8 cellular contexts compared by ENCODE assay signal in the genomic region with DNA sequence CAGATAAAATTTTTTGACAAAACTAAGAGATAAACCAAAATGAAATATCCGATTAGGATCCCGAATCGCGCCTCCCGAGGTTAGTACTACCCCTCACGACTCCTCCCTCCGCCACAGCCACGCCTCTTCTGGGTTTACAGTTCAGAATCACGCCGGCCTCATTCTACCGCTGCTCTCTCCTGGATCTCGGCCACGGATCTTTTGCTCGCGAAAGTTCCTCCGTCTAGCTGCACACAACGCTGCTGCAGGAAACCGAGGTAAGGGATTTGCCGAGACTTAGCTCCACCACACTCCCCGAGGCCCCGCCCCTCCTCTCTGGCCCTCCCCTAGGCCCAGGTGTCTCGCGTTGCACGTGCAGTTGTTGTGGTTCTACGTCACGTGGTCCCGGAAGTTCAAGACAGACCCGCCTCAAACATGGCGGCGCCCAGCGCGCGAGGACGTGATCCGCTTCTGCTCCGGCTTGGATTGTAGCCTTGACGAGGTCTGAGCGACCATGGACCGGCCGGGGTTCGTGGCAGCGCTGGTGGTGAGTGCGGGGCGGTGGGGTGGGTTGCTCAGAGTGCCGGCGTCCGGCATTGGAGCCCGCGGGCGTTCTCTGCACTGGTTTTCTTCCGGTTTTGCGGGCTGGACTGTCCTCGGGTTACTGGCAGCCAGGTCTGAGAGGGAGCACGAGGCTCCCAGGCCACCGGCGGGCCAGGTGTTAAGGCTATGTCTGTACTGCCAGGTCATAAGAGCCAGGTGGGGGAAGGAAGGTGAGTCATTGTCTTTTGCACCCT. TPM values are rescaled to one million over a fixed set of nuclear protein-coding genes. Genes with fewer than 3 reads are reported as not detected.
DNase-seq lines count a peak whose midpoint lies in the region; ATAC-seq and TF ChIP-seq lines count a peak whose summit lies in the region.

A gene with protein sequence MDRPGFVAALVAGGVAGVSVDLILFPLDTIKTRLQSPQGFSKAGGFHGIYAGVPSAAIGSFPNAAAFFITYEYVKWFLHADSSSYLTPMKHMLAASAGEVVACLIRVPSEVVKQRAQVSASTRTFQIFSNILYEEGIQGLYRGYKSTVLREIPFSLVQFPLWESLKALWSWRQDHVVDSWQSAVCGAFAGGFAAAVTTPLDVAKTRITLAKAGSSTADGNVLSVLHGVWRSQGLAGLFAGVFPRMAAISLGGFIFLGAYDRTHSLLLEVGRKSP (plus strand): TSS at position 400 of the 776 bp plus-strand sequence. CDS start 94 bp downstream, at position 494.

- DNase-seq in AML-193 (lab: John Stamatoyannopoulos, UW) (peak; percentile 92 to 93), NCI-H510A treated with DMSO at 0.1 percent for 48 hours (lab: John Stamatoyannopoulos, UW) (peak; percentile 75), chondrocyte (ENCODE audit: low spot score) (peak; percentile 98), kidney epithelial cell (ENCODE audit: low read depth) (peak; percentile 89)
- DNase-seq in activated CD4-positive, alpha-beta T cell treated with anti-CD3 and anti-CD28 coated beads for 24 hours (ENCODE audit: low read depth in 2 of 2), result peak; percentile 91 to 94
- peak; percentile 94 to 96 for DNase-seq in stimulated activated CD4-positive, alpha-beta T cell treated with anti-CD3 and anti-CD28 coated beads, Interleukin-15, amount 100 ng/mL, for 48 hours (ENCODE audit: low read depth in 2 of 2)

- H3K27me3 ChIP-seq in kidney epithelial cell (ENCODE audit: control insufficient read depth, insufficient read depth, low read length), result no peaks in the 10 kb centered on the region

- peak within 1 kb of the TSS; percentile 98 for H3K27ac Mint-ChIP-seq in chondrocyte (ENCODE audit: unreplicated experiment)

- peaks cover 16% of the 10 kb centered on the region for H3K4me1 Mint-ChIP-seq in chondrocyte (ENCODE audit: low read depth)

- H3K27me3 Mint-ChIP-seq in chondrocyte (ENCODE audit: low read depth), result no peaks in the 10 kb centered on the region

- peaks cover 1% of the 10 kb centered on the region for H3K36me3 Mint-ChIP-seq in chondrocyte (ENCODE audit: low read depth)

- H3K4me3 Mint-ChIP-seq in chondrocyte (ENCODE audit: unreplicated experiment), result peak within 1 kb of the TSS; percentile 95

- no peaks in the 10 kb centered on the region for H3K9me3 Mint-ChIP-seq in chondrocyte (ENCODE audit: low read depth)

- peak within 1 kb of the TSS; percentile 85 for H3K4me3 ChIP-seq in kidney epithelial cell (ENCODE audit: low read depth, low read length)

- peak; percentile 99 for ATAC-seq in HG03439 (IDR thresholded peaks at IDR 0.05; ENCODE audit: unreplicated experiment)

- no peaks in the 10 kb centered on the region for H3K36me3 ChIP-seq in kidney epithelial cell (ENCODE audit: control insufficient read depth, insufficient read depth, low read length)

- TF ChIP-seq CTCF in chondrocyte (IDR thresholded peaks at IDR 0.05) (no peak), kidney epithelial cell (IDR thresholded peaks at IDR 0.05; ENCODE audit: insufficient read depth, low read length, poor library complexity, severe bottlenecking) (no peak)

- peak; percentile 84 for TF ChIP-seq POLR2A in GM19193 (IDR thresholded peaks at IDR 0.05; ENCODE audit: extremely low read depth, insufficient read depth, insufficient read length)

RNA-seq across cellular contexts. Expression of the gene that starts here (rescaled TPM):
- total RNA-seq in chondrocyte (11.2 to 13.8 TPM (median 13.1 TPM) in 3 replicates), kidney epithelial cell (26.5 and 41.2 TPM in 2 replicates)

Comparison
In these comparisons a context has a peak if more than half of its experiments do, and no peak if none do; other contexts are left out.
1. Peak in every context shown above with its lines: DNase-seq, ATAC-seq and H3K4me3 ChIP-seq.